8 cellular contexts compared by ENCODE assay signal in genomic region chr15:40928351-40928974, GRCh38. TPM values are rescaled to one million over a fixed set of nuclear protein-coding genes. Genes with fewer than 3 reads are reported as not detected.
A peak's percentile ranks its signal among the peaks of the same experiment; 100 is the strongest.
DNase-seq lines count a peak whose midpoint lies in the region; ATAC-seq, FAIRE-seq and TF ChIP-seq lines count a peak whose summit lies in the region.

No MANE protein-coding gene starts in this region.

- DNase-seq in GM12864 (ENCODE audit: low read depth) (no peak), NCI-H2107 treated with DMSO at 0.1 percent for 48 hours (lab: John Stamatoyannopoulos, UW; ENCODE audit: unreplicated experiment) (peak; percentile 63), T47D (ENCODE audit: low read depth in 1 of 2, low spot score in 1 of 2) (peak; percentile 64 to 70), GM12892 (ENCODE audit: insufficient read length) (no peak)
- DNase-seq in effector CD8-positive, alpha-beta T cell (lab: John Stamatoyannopoulos, UW), result no peak

- TF ChIP-seq CTCF in GM12864 (IDR thresholded peaks at IDR 0.05; ENCODE audit: low read depth, low read length, missing control alignments), result no peak

- peak overlapping the region; percentile 41 to 77 for H3K9ac ChIP-seq in mucosa of rectum (ENCODE audit: low read depth in 1 of 2, low read length in 2 of 2)

- H3K27me3 ChIP-seq in mucosa of rectum (ENCODE audit: control insufficient read depth in 2 of 2, insufficient read depth in 2 of 2, low read length in 2 of 2), result peaks cover 13 to 19% of the 10 kb centered on the region in 2 donors

- no peak for TF ChIP-seq POLR2A in GM12892 (IDR thresholded peaks at IDR 0.05; ENCODE audit: low read depth, low read length)

- H3K36me3 ChIP-seq in mucosa of rectum (ENCODE audit: control insufficient read depth in 2 of 2, insufficient read depth in 2 of 2, low read length in 2 of 2), result no peaks in the 10 kb centered on the region

- H3K4me3 ChIP-seq in GM12864 (ENCODE audit: low read depth, low read length), result peak overlapping the region; percentile 17
- H3K4me3 ChIP-seq in mucosa of rectum (ENCODE audit: low read length in 2 of 2), result peak overlapping the region; percentile 73 to 78

- in situ Hi-C loops in T47D (cut with HindIII; ENCODE audit: low pct_unique_long_range_greater_than_20kb, low sequenced_read_pairs), result no loop called here

- no peak for FAIRE-seq in GM12892 (lab: Jason Lieb, UNC)

- ATAC-seq in HG02970 (IDR thresholded peaks at IDR 0.05; ENCODE audit: low FRiP score, unreplicated experiment), result no peak
- ATAC-seq in GM21390 (IDR thresholded peaks at IDR 0.05; ENCODE audit: unreplicated experiment), result no peak

- peak overlapping the region; percentile 65 to 73 for H3K27ac ChIP-seq in mucosa of rectum (ENCODE audit: low read depth in 2 of 2, low read length in 2 of 2)

- no peaks in the 10 kb centered on the region for H3K9me3 ChIP-seq in mucosa of rectum (ENCODE audit: control insufficient read depth in 2 of 2, low read length in 2 of 2)

- H3K4me1 ChIP-seq in mucosa of rectum (ENCODE audit: control insufficient read depth in 2 of 2, insufficient read depth in 2 of 2, low read length in 2 of 2), result peaks cover 59 to 68% of the 10 kb centered on the region in 2 donors

RNA-seq across cellular contexts. Expression of gene DLL4, which starts 0.7 kb away (rescaled TPM):
- polyA plus RNA-seq in GM12892 (2012; ENCODE audit: missing spikeins), result 0.17 TPM

RNA-seq across cellular contexts. Expression of gene CHAC1, which starts 24.8 kb away (rescaled TPM):
- 1.4 TPM for polyA plus RNA-seq in GM12892 (2012; ENCODE audit: missing spikeins)

RNA-seq across cellular contexts. Expression of gene VPS18, which starts 34.2 kb away (rescaled TPM):
- polyA plus RNA-seq in GM12892 (2012; ENCODE audit: missing spikeins), result 4.0 TPM

RNA-seq across cellular contexts. Expression of gene RHOV, which starts 54.4 kb away (rescaled TPM):
- polyA plus RNA-seq in GM12892 (2012; ENCODE audit: missing spikeins), result 15.1 TPM

Comparison
In these comparisons a context has a peak if more than half of its experiments do, and no peak if none do; other contexts are left out.
1. DNase-seq: peak in NCI-H2107 treated with DMSO at 0.1 percent for 48 hours (single experiment) and T47D (2 of 2); none in GM12864 (single experiment), effector CD8-positive, alpha-beta T cell (single experiment) and GM12892 (single experiment).